In genomic region chr3:171415070-171415469, GRCh38 we compare ENCODE assay signal across 17 cellular contexts. TPM values are rescaled to one million over a fixed set of nuclear protein-coding genes. Genes with fewer than 3 reads are reported as not detected.
DNase-seq lines count a peak whose midpoint lies in the region; ATAC-seq, FAIRE-seq and TF ChIP-seq lines count a peak whose summit lies in the region.
"Had no signal": no experiment of that assay in that cellular context is flagged by ENCODE, and none has a peak within 500 bp of the region (broad histone marks: within the 10 kb centered on the region; RNA-seq: fewer than 3 reads in every experiment).

No MANE protein-coding gene starts in this region.

- POLR2A ChIA-PET in IMR-90 (lab: Charles Lee; ENCODE audit: unreplicated experiment), result no interaction called here

- H3K4me1 Mint-ChIP-seq in endodermal cell, result peaks cover 9% of the 10 kb centered on the region
- H3K4me1 Mint-ChIP-seq: memory B cell had no signal

- no peaks in the 10 kb centered on the region for H3K9me3 Mint-ChIP-seq in endodermal cell
- H3K9me3 Mint-ChIP-seq: activated T-helper 17 cell treated with anti-CD3 and anti-CD28 coated beads, Interleukin-2, amount 50 U/mL, for 72 hours; memory B cell; T-helper 2 cell treated with Interferon-gamma antibody and Interleukin-4, amounts not matched to agents 5 μg/mL and 100 μg/mL, for 36 hours had no signal

- no peak for FAIRE-seq in bronchial epithelial cell (lab: Jason Lieb, UNC)

- H3K4me3 ChIP-seq in AG09309 (ENCODE audit: control insufficient read depth, low read depth, low read length) (no peak overlapping the region), IMR-90 (ENCODE audit: insufficient read depth, low read depth, low read length) (no peak overlapping the region), bronchial epithelial cell (ENCODE audit: low read depth, low read length) (no peak overlapping the region), endodermal cell (ENCODE audit: low read length) (no peak overlapping the region)
- H3K4me3 ChIP-seq: ovary, testis had no signal

- no peak overlapping the region for H2BK5ac ChIP-seq in IMR-90 (ENCODE audit: low read depth, low read length, poor library complexity, severe bottlenecking)

- no peak for TF ChIP-seq RAD21 in IMR-90 (IDR thresholded peaks at IDR 0.05; ENCODE audit: low read length)

- 80% methylated on average over 1 of the region's 2 CpGs; no CpG with 5 or more reads in 1 of the 2 experiments for WGBS in IMR-90 (ENCODE audit: extremely low coverage in 2 of 2, insufficient read length in 1 of 2), 2 experiments
- 91 to 100% methylated on average over 1 to 2 of the region's 2 CpGs for WGBS in endodermal cell (ENCODE audit: insufficient coverage in 1 of 2, insufficient read length in 1 of 2), 2 experiments

- intact Hi-C loops in IMR-90 (cut with micrococcal nuclease), result no loop called here

- no peak overlapping the region for H3K4me2 ChIP-seq in IMR-90 (ENCODE audit: low read depth, low read length)

- TF ChIP-seq POLR2A in IMR-90 (IDR thresholded peaks at IDR 0.05; ENCODE audit: low read depth, low read length), result no peak

- no peak overlapping the region for H3K4ac ChIP-seq in IMR-90 (ENCODE audit: low read depth, low read length)

- H2BK20ac ChIP-seq in IMR-90 (ENCODE audit: low read depth, low read length), result no peak overlapping the region

- no peak overlapping the region for H2AK9ac ChIP-seq in IMR-90 (replicated peaks; ENCODE audit: low read depth, low read length, poor library complexity)

- no peak overlapping the region for H2AK5ac ChIP-seq in IMR-90 (ENCODE audit: low read depth, low read length)

- no peak overlapping the region for H2AFZ ChIP-seq in IMR-90 (replicated peaks; ENCODE audit: low read length, poor library complexity)

- H3K4me3 Mint-ChIP-seq in endodermal cell, result no peak overlapping the region
- H3K4me3 Mint-ChIP-seq: activated CD4-positive, alpha-beta T cell treated with anti-CD3 and anti-CD28 coated beads, Interleukin-2, amount 10 ng/mL, durations not matched to agents 7 days and 5 days; activated T-helper 17 cell treated with anti-CD3 and anti-CD28 coated beads, Interleukin-2, amount 50 U/mL, for 72 hours; memory B cell; T-helper 2 cell treated with Interferon-gamma antibody and Interleukin-4, amounts not matched to agents 5 μg/mL and 100 μg/mL, for 36 hours had no signal

- no peaks in the 10 kb centered on the region; a peak in 1 of 4 replicates for H3K79me1 ChIP-seq in IMR-90 (ENCODE audit: low read depth in 1 of 2, low read length in 2 of 2)

- H3K9me3 ChIP-seq in IMR-90 (ENCODE audit: control insufficient read depth, insufficient read depth, low read length) (no peaks in the 10 kb centered on the region; the same call in 1 of the 2 replicates), endodermal cell (ENCODE audit: control insufficient read depth, low read length) (peaks cover 6% of the 10 kb centered on the region)
- H3K9me3 ChIP-seq: ovary, testis had no signal

- dilution Hi-C loops in IMR-90 (cut with HindIII; ENCODE audit: low sequenced_read_pairs, unreplicated experiment), result no loop called here

- no peak overlapping the region for H3K27ac Mint-ChIP-seq in endodermal cell
- H3K27ac Mint-ChIP-seq: activated CD4-positive, alpha-beta T cell treated with anti-CD3 and anti-CD28 coated beads, Interleukin-2, amount 10 ng/mL, durations not matched to agents 7 days and 5 days; activated T-helper 17 cell treated with anti-CD3 and anti-CD28 coated beads, Interleukin-2, amount 50 U/mL, for 72 hours; memory B cell; T-helper 2 cell treated with Interferon-gamma antibody and Interleukin-4, amounts not matched to agents 5 μg/mL and 100 μg/mL, for 36 hours had no signal

- no peaks in the 10 kb centered on the region for H4K20me1 ChIP-seq in IMR-90 (ENCODE audit: insufficient read depth, low read length)

- TF ChIP-seq CTCF in AG09309 (IDR thresholded peaks at IDR 0.05; ENCODE audit: control insufficient read depth, insufficient read depth, low read depth, low read length, missing control alignments) (no peak), IMR-90 (conservative IDR thresholded peaks at IDR 0.05; ENCODE audit: low read depth, low read length) (no peak), bronchial epithelial cell (IDR thresholded peaks at IDR 0.05; ENCODE audit: insufficient read depth, low read length, severe bottlenecking) (no peak), endodermal cell (conservative IDR thresholded peaks at IDR 0.05) (no peak)

- peak; percentile 10 for DNase-seq in AG09309 (ENCODE audit: low read depth)
- DNase-seq in IMR-90, result peak; percentile 59
- peak; percentile 71 for DNase-seq in bronchial epithelial cell (ENCODE audit: low read depth)
- peak; percentile 91 for DNase-seq in iris pigment epithelial cell (ENCODE audit: low read depth)
- no peak for DNase-seq in NK-92 (lab: John Stamatoyannopoulos, UW; ENCODE audit: unreplicated experiment)
- DNase-seq in NCI-H2029 treated with DMSO at 0.1 percent for 48 hours (lab: John Stamatoyannopoulos, UW), result no peak
- no peak for DNase-seq in endodermal cell
- DNase-seq: activated CD4-positive, alpha-beta T cell treated with anti-CD3 and anti-CD28 coated beads, Interleukin-2, amount 10 ng/mL, durations not matched to agents 7 days and 5 days; hypothalamus; NCI-H345; ovary; testis had no signal

- CTCF ChIA-PET in IMR-90 (lab: Yijun Ruan, JAX), result no interaction called here

- no peak overlapping the region for H3K9ac ChIP-seq in IMR-90 (ENCODE audit: low read depth, low read length)
- no peak overlapping the region for H3K9ac ChIP-seq in endodermal cell (ENCODE audit: extremely low read depth, low read length, poor library complexity, severe bottlenecking)

- H3K14ac ChIP-seq in IMR-90 (replicated peaks; ENCODE audit: low read depth, low read length), result no peak overlapping the region

- ATAC-seq in IMR-90 (ENCODE audit: low read depth) (peak; percentile 19; the same call in 1 of the 2 replicates), HG02885 (IDR thresholded peaks at IDR 0.05; ENCODE audit: poor library complexity, unreplicated experiment) (no peak)
- ATAC-seq: activated T-helper 17 cell treated with anti-CD3 and anti-CD28 coated beads, Interleukin-2, amount 50 U/mL, for 72 hours had no signal

- H2BK120ac ChIP-seq in IMR-90 (ENCODE audit: low read depth, low read length), result no peak overlapping the region

- no peaks in the 10 kb centered on the region for H3K27me3 ChIP-seq in IMR-90 (ENCODE audit: control insufficient read depth, insufficient read depth, low read length)
- no peaks in the 10 kb centered on the region for H3K27me3 ChIP-seq in bronchial epithelial cell (ENCODE audit: control insufficient read depth, insufficient read depth, low read length)
- no peaks in the 10 kb centered on the region for H3K27me3 ChIP-seq in endodermal cell (ENCODE audit: control insufficient read depth, insufficient read depth, low read length, poor library complexity, severe bottlenecking)
- H3K27me3 ChIP-seq: ovary, testis had no signal

- no peak overlapping the region for H3K23ac ChIP-seq in IMR-90 (ENCODE audit: low read depth, low read length)

- H3K18ac ChIP-seq in IMR-90 (ENCODE audit: low read depth, low read length), result peak overlapping the region; percentile 28; the same call in 1 of the 2 replicates

- peaks cover 2% of the 10 kb centered on the region for H3K27me3 Mint-ChIP-seq in endodermal cell (ENCODE audit: insufficient read depth)
- H3K27me3 Mint-ChIP-seq: activated CD4-positive, alpha-beta T cell treated with anti-CD3 and anti-CD28 coated beads, Interleukin-2, amount 10 ng/mL, durations not matched to agents 7 days and 5 days; activated T-helper 17 cell treated with anti-CD3 and anti-CD28 coated beads, Interleukin-2, amount 50 U/mL, for 72 hours had no signal

- peaks cover 9% of the 10 kb centered on the region for H3K4me1 ChIP-seq in IMR-90 (ENCODE audit: control insufficient read depth, insufficient read depth, low read length)
- no peaks in the 10 kb centered on the region for H3K4me1 ChIP-seq in endodermal cell (ENCODE audit: control insufficient read depth, insufficient read depth, low read length)
- H3K4me1 ChIP-seq: testis had no signal

- no peak overlapping the region for H3K56ac ChIP-seq in IMR-90 (ENCODE audit: extremely low read depth, insufficient read depth, low read length)

- no peak overlapping the region for H2BK15ac ChIP-seq in IMR-90 (ENCODE audit: low read depth, low read length)

- no peaks in the 10 kb centered on the region for H3K36me3 Mint-ChIP-seq in endodermal cell (ENCODE audit: low read depth)
- H3K36me3 Mint-ChIP-seq: memory B cell had no signal

- no peak overlapping the region for H4K5ac ChIP-seq in IMR-90 (ENCODE audit: low read depth, low read length)

- in situ Hi-C loops in IMR-90 (cut with MboI; ENCODE audit: low sequenced_read_pairs), result no loop called here

- BruUV-seq in IMR-90 (replicated peaks; lab: Mats Ljungman, UMichigan), result no TSS peak

- no peak overlapping the region for H4K91ac ChIP-seq in IMR-90 (ENCODE audit: insufficient read depth, low read depth, low read length)

- no peak overlapping the region for H3K27ac ChIP-seq in IMR-90 (ENCODE audit: insufficient read depth, low read length)
- no peak overlapping the region for H3K27ac ChIP-seq in endodermal cell (ENCODE audit: low read depth, low read length)
- H3K27ac ChIP-seq: ovary, testis had no signal

- H3K36me3 ChIP-seq in IMR-90 (ENCODE audit: control insufficient read depth, insufficient read depth, low read length) (no peaks in the 10 kb centered on the region), bronchial epithelial cell (ENCODE audit: control insufficient read depth, insufficient read depth, low read length) (no peaks in the 10 kb centered on the region), endodermal cell (ENCODE audit: control insufficient read depth, insufficient read depth, low read length) (no peaks in the 10 kb centered on the region)
- H3K36me3 ChIP-seq: ovary had no signal

- H3K9me1 ChIP-seq in IMR-90 (ENCODE audit: insufficient read depth, low read length), result no peaks in the 10 kb centered on the region

- H4K8ac ChIP-seq in IMR-90 (ENCODE audit: low read depth in 2 of 2, low read length in 2 of 2), result no peak overlapping the region

TF ChIP-seq in IMR-90, 13 proteins besides CTCF, POLR2A, EP300 and RAD21:
- TF ChIP-seq NFE2L2 (IDR thresholded peaks at IDR 0.05; ENCODE audit: low read depth, low read length), result no peak
- TF ChIP-seq CEBPB (IDR thresholded peaks at IDR 0.05; ENCODE audit: low read depth, low read length), result peak; percentile 64
TF ChIP-seq in IMR-90: peak in this region for 1.

RNA-seq across cellular contexts. Expression of gene TNIK, which starts 45.1 kb away (rescaled TPM):
- 6.3 and 8.3 TPM in 2 replicates for total RNA-seq in IMR-90 (2012; rRNA removed)
- polyA plus RNA-seq in IMR-90 (2012; rRNA removed), result 2.8 and 3.4 TPM in 2 replicates
- polyA plus RNA-seq in IMR-90 (2012; cell fraction: cytosol; rRNA removed), result 1.2 TPM in 2 replicates
- polyA plus RNA-seq in IMR-90 (2012; cell fraction: nucleus; rRNA removed; ENCODE audit: low replicate concordance), result 1.6 and 12.3 TPM in 2 replicates
- total RNA-seq in bronchial epithelial cell, result 0.26 and 1.1 TPM in 2 replicates
- 10 to 100 TPM; 12.2 to 14.9 TPM for total RNA-seq in endodermal cell
- 30.1 TPM for polyA plus RNA-seq in endodermal cell (2013, experiment 1 of 2)
- polyA plus RNA-seq in endodermal cell (2013, experiment 2 of 2), result 33.0 TPM
- total RNA-seq: OCI-LY7 had no signal

Comparison
In these comparisons a context has a peak if more than half of its experiments do, and no peak if none do; other contexts are left out.
1. DNase-seq: peak in AG09309 (single experiment), IMR-90 (single experiment), bronchial epithelial cell (single experiment) and iris pigment epithelial cell (single experiment); none in NK-92 (single experiment), NCI-H2029 treated with DMSO at 0.1 percent for 48 hours (single experiment) and endodermal cell (single experiment).